Comparison of ENCODE assay signal across 8 cellular contexts in genomic region chr4:84964995-84965557, GRCh38. TPM values are rescaled to one million over a fixed set of nuclear protein-coding genes. Genes with fewer than 3 reads are reported as not detected.
DNase-seq lines count a peak whose midpoint lies in the region; ATAC-seq and TF ChIP-seq lines count a peak whose summit lies in the region.

No MANE protein-coding gene starts in this region.

- no peaks in the 10 kb centered on the region for H3K4me1 ChIP-seq in breast epithelium
- H3K4me1 ChIP-seq in tibial nerve = peaks cover 0 to 47% (median 13%) of the 10 kb centered on the region in 4 donors

- ATAC-seq in activated T-cell treated with anti-CD3 and anti-CD28 coated beads, Interleukin-2, amount 50 U/mL, for 4 hours = no peak
- no peak for ATAC-seq in memory B cell (ENCODE audit: low read depth)
- no peak for ATAC-seq in HG03097 (IDR thresholded peaks at IDR 0.05; ENCODE audit: low FRiP score, unreplicated experiment)

- TF ChIP-seq EP300 in tibial nerve (IDR thresholded peaks at IDR 0.05) = no peak

- peak overlapping the region; percentile 42 for H3K4me3 Mint-ChIP-seq in activated T-cell treated with anti-CD3 and anti-CD28 coated beads, Interleukin-2, amount 50 U/mL, for 4 hours
- peak overlapping the region; percentile 61 for H3K4me3 Mint-ChIP-seq in memory B cell

- H3K36me3 ChIP-seq in breast epithelium (no peaks in the 10 kb centered on the region), tibial nerve (no peaks in the 10 kb centered on the region)

- H3K27me3 Mint-ChIP-seq in activated T-cell treated with anti-CD3 and anti-CD28 coated beads, Interleukin-2, amount 50 U/mL, for 4 hours (ENCODE audit: low read depth) = peaks cover 40% of the 10 kb centered on the region
- peaks cover 19% of the 10 kb centered on the region for H3K27me3 Mint-ChIP-seq in memory B cell

- no peaks in the 10 kb centered on the region for H3K27me3 ChIP-seq in breast epithelium
- no peaks in the 10 kb centered on the region for H3K27me3 ChIP-seq in tibial nerve

- H3K4me3 ChIP-seq in breast epithelium (peak overlapping the region; percentile 93 to 98 (median 97)), tibial nerve (peak overlapping the region; percentile 73 to 93 (median 89))

- H3K9me3 ChIP-seq in breast epithelium (no peaks in the 10 kb centered on the region), tibial nerve (no peaks in the 10 kb centered on the region)

- H3K4me1 Mint-ChIP-seq in activated T-cell treated with anti-CD3 and anti-CD28 coated beads, Interleukin-2, amount 50 U/mL, for 4 hours (ENCODE audit: low read depth) = peaks cover 10% of the 10 kb centered on the region
- H3K4me1 Mint-ChIP-seq in memory B cell = peaks cover 14% of the 10 kb centered on the region

- H3K9me3 Mint-ChIP-seq in activated T-cell treated with anti-CD3 and anti-CD28 coated beads, Interleukin-2, amount 50 U/mL, for 4 hours = no peaks in the 10 kb centered on the region
- no peaks in the 10 kb centered on the region for H3K9me3 Mint-ChIP-seq in memory B cell

- intact Hi-C loops in breast epithelium (cut with DNase I; ENCODE audit: low total_unique reads) = no loop called here

- H3K27ac Mint-ChIP-seq in memory B cell = no peak overlapping the region

- DNase-seq in activated T-cell treated with anti-CD3 and anti-CD28 coated beads, Interleukin-2, amount 50 U/mL, for 4 hours = no peak
- no peak for DNase-seq in activated T-cell treated with anti-CD3 and anti-CD28 coated beads, Interleukin-2, amount 50 U/mL, for 1 hour
- DNase-seq in breast epithelium (ENCODE audit: low spot score in 2 of 2) (no peak), memory B cell (ENCODE audit: low spot score in 2 of 2) (no peak), tibial nerve (ENCODE audit: low spot score in 2 of 2) (no peak), G401 (ENCODE audit: low spot score) (no peak), C1 segment of cervical spinal cord (lab: John Stamatoyannopoulos, UW) (no peak)

- WGBS in tibial nerve, 2 donors = 39 to 40% methylated on average over 6 of the region's 6 CpGs

- in situ Hi-C loops in G401 (cut with HindIII; ENCODE audit: low sequenced_read_pairs) = no loop called here

- peaks cover 1% of the 10 kb centered on the region for H3K36me3 Mint-ChIP-seq in activated T-cell treated with anti-CD3 and anti-CD28 coated beads, Interleukin-2, amount 50 U/mL, for 4 hours (ENCODE audit: insufficient read depth)
- H3K36me3 Mint-ChIP-seq in memory B cell = peaks cover 2% of the 10 kb centered on the region

- H3K27ac ChIP-seq in breast epithelium = peak overlapping the region; percentile 96 to 100
- peak overlapping the region; percentile 88 to 96 (median 94) for H3K27ac ChIP-seq in tibial nerve

- TF ChIP-seq CTCF in breast epithelium (IDR thresholded peaks at IDR 0.05) (no peak), tibial nerve (IDR thresholded peaks at IDR 0.05) (no peak)

- TF ChIP-seq POLR2A in breast epithelium (IDR thresholded peaks at IDR 0.05) (no peak), tibial nerve (IDR thresholded peaks at IDR 0.05) (no peak)

RNA-seq across cellular contexts. Expression of gene WDFY3, which starts 1.4 kb away (rescaled TPM):
- under 1 TPM; 0.30 to 0.74 (median 0.30) TPM for total RNA-seq in activated T-cell treated with anti-CD3 and anti-CD28 coated beads, Interleukin-2, amount 50 U/mL, for 4 hours
- total RNA-seq in breast epithelium (100 to 1,000 TPM; 119 to 156 (median 125) TPM), tibial nerve (100 to 1,000 TPM in 3 of 4 donors, 10 to 100 TPM in 1; 79.4 to 172 (median 116) TPM)
- total RNA-seq in G401 (2014; rRNA removed; shearing (Covaris generic)) = 15.4 and 38.0 TPM in 2 replicates
